8 cellular contexts compared by ENCODE assay signal in genomic region chr6:42217523-42218367, GRCh38. TPM values are rescaled to one million over a fixed set of nuclear protein-coding genes. Genes with fewer than 3 reads are reported as not detected.
A peak's percentile ranks its signal among the peaks of the same experiment; 100 is the strongest.
DNase-seq lines count a peak whose midpoint lies in the region; ATAC-seq and TF ChIP-seq lines count a peak whose summit lies in the region.

MRPS10 (minus strand) TSS chr6:42217861; CDS start chr6:42217849, 12 bp downstream.

- H3K9me3 Mint-ChIP-seq in activated naive CD4-positive, alpha-beta T cell treated with anti-CD3 and anti-CD28 coated beads, Interleukin-2, amount 50 U/mL, for 24 hours, result no peaks in the 10 kb centered on the region

- peak within 1 kb of the TSS; percentile 99 for H3K4me3 Mint-ChIP-seq in activated naive CD4-positive, alpha-beta T cell treated with anti-CD3 and anti-CD28 coated beads, Interleukin-2, amount 50 U/mL, for 24 hours

- H3K27me3 Mint-ChIP-seq in activated naive CD4-positive, alpha-beta T cell treated with anti-CD3 and anti-CD28 coated beads, Interleukin-2, amount 50 U/mL, for 24 hours, result no peaks in the 10 kb centered on the region

- DNase-seq in GM06990 (ENCODE audit: extremely low read depth, insufficient read length) (peak; percentile 87), NCI-H1092 (lab: John Stamatoyannopoulos, UW) (peak; percentile 93), glomerular endothelial cell (ENCODE audit: extremely low read depth, low read depth, low spot score) (peak; percentile 68), occipital lobe (lab: John Stamatoyannopoulos, UW) (peak; percentile 92)

- peak within 1 kb of the TSS; percentile 98 for H3K4me3 ChIP-seq in GM06990 (replicated peaks; ENCODE audit: low read depth, low read length)

- peak within 1 kb of the TSS; percentile 99 for H3K27ac Mint-ChIP-seq in activated naive CD4-positive, alpha-beta T cell treated with anti-CD3 and anti-CD28 coated beads, Interleukin-2, amount 50 U/mL, for 24 hours

- peak; percentile 84 for ATAC-seq in HG02588 (IDR thresholded peaks at IDR 0.05; ENCODE audit: unreplicated experiment)
- peak; percentile 98 for ATAC-seq in SK-N-SH treated with all-trans-retinoic acid at 6 μM for 48 hours

- no peaks in the 10 kb centered on the region for H3K27me3 ChIP-seq in GM06990 (replicated peaks; ENCODE audit: control insufficient read depth, insufficient read depth, low read length)

- peaks cover 33% of the 10 kb centered on the region for H3K4me1 Mint-ChIP-seq in activated naive CD4-positive, alpha-beta T cell treated with anti-CD3 and anti-CD28 coated beads, Interleukin-2, amount 50 U/mL, for 24 hours

- peaks cover 10% of the 10 kb centered on the region for H3K36me3 Mint-ChIP-seq in activated naive CD4-positive, alpha-beta T cell treated with anti-CD3 and anti-CD28 coated beads, Interleukin-2, amount 50 U/mL, for 24 hours

- H3K36me3 ChIP-seq in GM06990 (ENCODE audit: control insufficient read depth, insufficient read depth, low read length), result peaks cover 1% of the 10 kb centered on the region; the same call in 1 of the 2 replicates

- H3K27ac ChIP-seq in temporal lobe (ENCODE audit: low read depth, low read length), result no peak within 1 kb of the TSS

- no peak for TF ChIP-seq CTCF in GM06990 (IDR thresholded peaks at IDR 0.05; ENCODE audit: insufficient read depth, low read length, poor library complexity, severe bottlenecking)

TF ChIP-seq in SK-N-SH treated with all-trans-retinoic acid at 6 μM for 48 hours, 23 proteins besides CTCF, POLR2A, EP300 and RAD21:
- peak; percentile 79; the same call in 1 of the 2 replicates for TF ChIP-seq SNAI2 (CRISPR knock-in tag; IDR thresholded peaks at IDR 0.05)
- TF ChIP-seq, protein P1, sequence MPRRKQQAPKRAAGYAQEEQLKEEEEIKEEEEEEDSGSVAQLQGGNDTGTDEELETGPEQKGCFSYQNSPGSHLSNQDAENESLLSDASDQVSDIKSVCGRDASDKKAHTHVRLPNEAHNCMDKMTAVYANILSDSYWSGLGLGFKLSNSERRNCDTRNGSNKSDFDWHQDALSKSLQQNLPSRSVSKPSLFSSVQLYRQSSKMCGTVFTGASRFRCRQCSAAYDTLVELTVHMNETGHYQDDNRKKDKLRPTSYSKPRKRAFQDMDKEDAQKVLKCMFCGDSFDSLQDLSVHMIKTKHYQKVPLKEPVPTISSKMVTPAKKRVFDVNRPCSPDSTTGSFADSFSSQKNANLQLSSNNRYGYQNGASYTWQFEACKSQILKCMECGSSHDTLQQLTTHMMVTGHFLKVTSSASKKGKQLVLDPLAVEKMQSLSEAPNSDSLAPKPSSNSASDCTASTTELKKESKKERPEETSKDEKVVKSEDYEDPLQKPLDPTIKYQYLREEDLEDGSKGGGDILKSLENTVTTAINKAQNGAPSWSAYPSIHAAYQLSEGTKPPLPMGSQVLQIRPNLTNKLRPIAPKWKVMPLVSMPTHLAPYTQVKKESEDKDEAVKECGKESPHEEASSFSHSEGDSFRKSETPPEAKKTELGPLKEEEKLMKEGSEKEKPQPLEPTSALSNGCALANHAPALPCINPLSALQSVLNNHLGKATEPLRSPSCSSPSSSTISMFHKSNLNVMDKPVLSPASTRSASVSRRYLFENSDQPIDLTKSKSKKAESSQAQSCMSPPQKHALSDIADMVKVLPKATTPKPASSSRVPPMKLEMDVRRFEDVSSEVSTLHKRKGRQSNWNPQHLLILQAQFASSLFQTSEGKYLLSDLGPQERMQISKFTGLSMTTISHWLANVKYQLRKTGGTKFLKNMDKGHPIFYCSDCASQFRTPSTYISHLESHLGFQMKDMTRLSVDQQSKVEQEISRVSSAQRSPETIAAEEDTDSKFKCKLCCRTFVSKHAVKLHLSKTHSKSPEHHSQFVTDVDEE (CRISPR knock-in tag; IDR thresholded peaks at IDR 0.05), result no peak

RNA-seq across cellular contexts. Expression of gene MRPS10, which starts in this region (rescaled TPM):
- total RNA-seq in glomerular endothelial cell (35.1 and 37.0 TPM in 2 replicates), occipital lobe (43.0 TPM), temporal lobe (31.7 TPM)
